19 cellular contexts compared by ENCODE assay signal in the genomic region with DNA sequence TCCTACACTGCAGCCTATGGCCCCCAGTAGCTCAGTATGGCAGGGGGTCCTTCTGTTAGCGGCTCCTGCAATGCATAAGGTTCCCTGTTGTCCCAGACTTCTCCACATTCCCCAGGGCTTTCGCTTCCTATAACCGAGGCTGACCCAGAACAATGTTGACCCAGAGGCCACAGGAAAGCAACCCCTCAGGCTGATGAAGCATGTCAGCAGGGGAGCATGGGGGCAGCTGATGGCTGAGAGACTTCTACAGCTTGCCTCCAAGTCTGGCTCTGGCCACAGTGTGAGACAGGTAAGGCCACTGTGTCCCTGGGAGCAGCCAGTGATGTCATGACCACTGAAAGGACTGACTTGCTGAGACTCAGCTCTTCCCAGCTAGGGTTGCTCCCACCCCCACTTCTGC. TPM values are rescaled to one million over a fixed set of nuclear protein-coding genes. Genes with fewer than 3 reads are reported as not detected.
DNase-seq lines count a peak whose midpoint lies in the region; ATAC-seq, FAIRE-seq and TF ChIP-seq lines count a peak whose summit lies in the region.
"Had no signal": no experiment of that assay in that cellular context is flagged by ENCODE, and none has a peak within 500 bp of the region (broad histone marks: within the 10 kb centered on the region; RNA-seq: fewer than 3 reads in every experiment).

No MANE protein-coding gene starts in this region.

- no peak for DNase-seq in right lobe of liver
- DNase-seq in HepG2 (ENCODE audit: low spot score) = no peak
- DNase-seq in GM12878 (ENCODE audit: low read depth, low spot score) = no peak
- peak; percentile 60 for DNase-seq in islet precursor cell
- no peak for DNase-seq in upper lobe of right lung
- DNase-seq: 8988T; AML-193; Caco-2; CD8-positive, alpha-beta memory T cell; DND-41; GF-D8 had no signal

- BruUV-seq in HepG2 (replicated peaks; lab: Mats Ljungman, UMichigan) (no TSS peak), GM12878 (replicated peaks; lab: Mats Ljungman, UMichigan) (no TSS peak)

- no peak for FAIRE-seq in HepG2 (lab: Jason Lieb, UNC)
- FAIRE-seq in GM12878 (lab: Jason Lieb, UNC) = no peak
- FAIRE-seq: GM18507, H54, HTR-8/SVneo had no signal

- POLR2A ChIA-PET in HepG2 (lab: Yijun Ruan, JAX) = no interaction called here
- POLR2A ChIA-PET in GM12878 (lab: Charles Lee) = interaction anchor here (2.2 kb wide), 1 partner anchor 10 kb away, joined by 11 read pairs; no protein-coding TSS in a partner anchor

- no peak overlapping the region for H3K27ac ChIP-seq in right lobe of liver
- no peak overlapping the region for H3K27ac ChIP-seq in HepG2 (ENCODE audit: extremely low read length, insufficient read depth, low read length)
- H3K27ac ChIP-seq in GM12878 (ENCODE audit: control insufficient read depth, insufficient read depth) = no peak overlapping the region
- H3K27ac ChIP-seq in upper lobe of right lung = no peak overlapping the region
- H3K27ac ChIP-seq: BLaER1 had no signal

- no peaks in the 10 kb centered on the region for H3K9me3 ChIP-seq in right lobe of liver
- no peaks in the 10 kb centered on the region for H3K9me3 ChIP-seq in HepG2 (ENCODE audit: low read length)
- H3K9me3 ChIP-seq in GM12878 (replicated peaks; ENCODE audit: control insufficient read depth, insufficient read depth, low read length) = no peaks in the 10 kb centered on the region
- no peaks in the 10 kb centered on the region for H3K9me3 ChIP-seq in upper lobe of right lung
- H3K9me3 ChIP-seq: BLaER1, Caco-2 had no signal

- in situ Hi-C loops in HepG2 (cut with HindIII; ENCODE audit: extremely low pct_ligation_motif_present, low pct_unique_long_range_greater_than_20kb) (no loop called here), GM12878 (cut with MboI) (loop anchor here (25.0 kb wide), 1 partner anchor 1814 kb away; a partner anchor contains a TSS)

- H3K79me2 ChIP-seq in HepG2 (ENCODE audit: insufficient read depth, low read length) (no peaks in the 10 kb centered on the region), GM12878 (ENCODE audit: control insufficient read depth, insufficient read depth, low read length) (no peaks in the 10 kb centered on the region)

- TF ChIP-seq RAD21 in HepG2 (CRISPR knock-in tag; IDR thresholded peaks at IDR 0.05) (no peak), GM12878 (IDR thresholded peaks at IDR 0.05; ENCODE audit: insufficient read depth, low read depth, low read length) (no peak)

- no peak for TF ChIP-seq EP300 in HepG2 (IDR thresholded peaks at IDR 0.05; ENCODE audit: low read depth in 2 of 2, low read length in 2 of 2)
- no peak for TF ChIP-seq EP300 in HepG2 (CRISPR knock-in tag; IDR thresholded peaks at IDR 0.05; ENCODE audit: borderline replicate concordance)
- TF ChIP-seq EP300 in GM12878 (IDR thresholded peaks at IDR 0.05; ENCODE audit: borderline replicate concordance in 1 of 2, control insufficient read depth in 1 of 2, low read depth in 2 of 2, low read length in 2 of 2) = no peak

- intact Hi-C loops in right lobe of liver (cut with DNase I) = no loop called here
- intact Hi-C loops in HepG2 (cut with micrococcal nuclease; ENCODE audit: unreplicated experiment) = no loop called here
- intact Hi-C loops in GM12878 (cut with micrococcal nuclease; ENCODE audit: unreplicated experiment) = no loop called here
- intact Hi-C loops in upper lobe of right lung (cut with DNase I) = no loop called here

- no peaks in the 10 kb centered on the region for H3K27me3 ChIP-seq in right lobe of liver
- H3K27me3 ChIP-seq in HepG2 (ENCODE audit: control insufficient read depth in 1 of 2, insufficient read depth in 2 of 2, low read length in 2 of 2) = no peaks in the 10 kb centered on the region; a peak in 1 of 5 replicates
- H3K27me3 ChIP-seq in GM12878 (replicated peaks in 1 of 2; ENCODE audit: control insufficient read depth in 2 of 2, insufficient read depth in 2 of 2, low read length in 1 of 2) = no peaks in the 10 kb centered on the region
- no peaks in the 10 kb centered on the region for H3K27me3 ChIP-seq in upper lobe of right lung
- H3K27me3 ChIP-seq: BLaER1 had no signal

- H3K9ac ChIP-seq in HepG2 (ENCODE audit: insufficient read depth, low read depth, low read length) (no peak overlapping the region), GM12878 (ENCODE audit: control insufficient read depth, insufficient read depth, low read length) (no peak overlapping the region)
- H3K9ac ChIP-seq: BLaER1 had no signal

- H3K36me3 ChIP-seq in right lobe of liver (no peaks in the 10 kb centered on the region), HepG2 (replicated peaks in 1 of 2; ENCODE audit: control insufficient read depth in 1 of 2, insufficient read depth in 2 of 2, low read length in 2 of 2) (no peaks in the 10 kb centered on the region), GM12878 (ENCODE audit: control insufficient read depth in 2 of 2, insufficient read depth in 2 of 2, low read length in 1 of 2) (no peaks in the 10 kb centered on the region; a peak in 1 of 4 replicates), upper lobe of right lung (no peaks in the 10 kb centered on the region)
- H3K36me3 ChIP-seq: BLaER1 had no signal

- SMC1A ChIA-PET in GM12878 (lab: Charles Lee; ENCODE audit: uncharacterized antibody, unreplicated experiment) = interaction anchor here (0.8 to 2.9 kb wide), 6 partner anchors 11 to 156 kb away, joined by 3 to 18 read pairs (median 4); a partner anchor contains a TSS

- CTCF ChIA-PET in HepG2 (lab: Yijun Ruan, JAX; ENCODE audit: low intra/inter-chr PET ratio, low total read pairs) (no interaction called here), GM12878 (lab: Yijun Ruan, JAX) (interaction anchor here (0.8 to 1.2 kb wide), 5 partner anchors 9 to 28 kb away, joined by 3 read pairs; a partner anchor contains a TSS)

- H4K20me1 ChIP-seq in HepG2 (ENCODE audit: insufficient read depth, low read length) (no peaks in the 10 kb centered on the region), GM12878 (ENCODE audit: control insufficient read depth, insufficient read depth) (no peaks in the 10 kb centered on the region)
- H4K20me1 ChIP-seq: BLaER1 had no signal

- ATAC-seq in right lobe of liver (peak in 3 of 4 donors; percentile 7 to 44 (median 13)), HepG2 (no peak), GM12878 (peak; percentile 36; the same call in 1 of the 3 replicates), upper lobe of right lung (peak; percentile 36), GM18520 (IDR thresholded peaks at IDR 0.05; ENCODE audit: unreplicated experiment) (no peak), GM21619 (IDR thresholded peaks at IDR 0.05; ENCODE audit: unreplicated experiment) (no peak), HG03159 (IDR thresholded peaks at IDR 0.05; ENCODE audit: unreplicated experiment) (no peak)
- ATAC-seq: HCT116 had no signal

- H3K4me3 ChIP-seq in right lobe of liver (no peak overlapping the region), HepG2 (replicated peaks in 1 of 3; ENCODE audit: insufficient read depth in 1 of 3, low read depth in 2 of 3, low read length in 3 of 3) (no peak overlapping the region), GM12878 (no peak overlapping the region), upper lobe of right lung (no peak overlapping the region)
- H3K4me3 ChIP-seq: BLaER1 had no signal

- 67% methylated on average over 2 of the region's 3 CpGs for WGBS in right lobe of liver (ENCODE audit: insufficient coverage, low coverage, low lambda C conversion rate, missing lambda C conversion rate)
- WGBS in HepG2 (ENCODE audit: low lambda C conversion rate) = 79% methylated on average over 2 of the region's 3 CpGs
- 90% methylated on average over 3 of the region's 3 CpGs for WGBS in GM12878 (ENCODE audit: insufficient coverage, insufficient replicate concordance, low lambda C conversion rate, missing lambda C conversion rate)

- TF ChIP-seq CTCF in right lobe of liver (IDR thresholded peaks at IDR 0.05) (no peak), HepG2 (CRISPR knock-in tag; IDR thresholded peaks at IDR 0.05) (no peak), GM12878 (IDR thresholded peaks at IDR 0.05 in 2 of 3, conservative IDR thresholded peaks at IDR 0.05 in 1 of 3; ENCODE audit: control insufficient read depth in 2 of 3, extremely low read depth in 1 of 3, insufficient read depth in 1 of 3, low read depth in 3 of 3, low read length in 3 of 3) (no peak), upper lobe of right lung (IDR thresholded peaks at IDR 0.05) (no peak)

- H3K4me1 ChIP-seq in right lobe of liver (no peaks in the 10 kb centered on the region), HepG2 (ENCODE audit: insufficient read depth, low read length) (no peaks in the 10 kb centered on the region), GM12878 (ENCODE audit: control insufficient read depth, insufficient read depth, low read length) (peaks cover 20% of the 10 kb centered on the region; the same call in 1 of the 2 replicates), upper lobe of right lung (peaks cover 4% of the 10 kb centered on the region)
- H3K4me1 ChIP-seq: Caco-2 had no signal

- H2AFZ ChIP-seq in HepG2 (ENCODE audit: low read length) (no peak overlapping the region), GM12878 (ENCODE audit: control insufficient read depth, low read depth, low read length) (no peak overlapping the region)

- no peak for TF ChIP-seq POLR2A in right lobe of liver (IDR thresholded peaks at IDR 0.05)
- no peak for TF ChIP-seq POLR2A in HepG2 (IDR thresholded peaks at IDR 0.05; ENCODE audit: insufficient read depth in 1 of 2, low read depth in 2 of 2, low read length in 2 of 2)
- no peak for TF ChIP-seq POLR2A in GM12878 (IDR thresholded peaks at IDR 0.05; ENCODE audit: low read depth, low read length)

- H3K4me2 ChIP-seq in HepG2 (ENCODE audit: low read depth, low read length) (no peak overlapping the region), GM12878 (ENCODE audit: control insufficient read depth, insufficient read depth) (no peak overlapping the region)
- H3K4me2 ChIP-seq: BLaER1 had no signal

- RAD21 ChIA-PET in GM12878 (lab: Charles Lee; ENCODE audit: unreplicated experiment) = interaction anchor here (1.0 to 1.7 kb wide), 4 partner anchors 9 to 31 kb away, joined by 3 to 10 read pairs (median 4); no protein-coding TSS in a partner anchor

RNA-seq across cellular contexts. Expression of a gene that starts 12.5 kb away (rescaled TPM):
- total RNA-seq in right lobe of liver (10 to 100 TPM; 25.5 to 69.3 (median 46.6) TPM), HepG2 (2016; rRNA removed; fragmentation: Illumina TruSeq; extraction: Trizol) (15.0 and 15.8 TPM in 2 replicates), GM12878 (2014; rRNA removed) (41.2 and 44.3 TPM in 2 replicates), GM12878 (2014; rRNA removed; fragmentation: Illumina TruSeq; extraction: Trizol) (48.6 and 54.1 TPM in 2 replicates), GM12878 (2021) (45.2 and 52.5 TPM in 2 replicates), upper lobe of right lung (26.8 TPM)
- 10.1 and 10.8 TPM in 2 replicates for total RNA-seq in HepG2 (2016; cell fraction: cytosol; rRNA removed; fragmentation: Illumina TruSeq; extraction: Trizol; ENCODE audit: low read depth)
- 15.1 and 19.3 TPM in 2 replicates for total RNA-seq in HepG2 (2016; cell fraction: insoluble cytoplasmic fraction; rRNA removed; fragmentation: Illumina TruSeq; extraction: Trizol)
- 9.3 and 12.0 TPM in 2 replicates for total RNA-seq in HepG2 (2016; cell fraction: membrane; rRNA removed; fragmentation: Illumina TruSeq; extraction: Trizol)
- 22.7 and 24.0 TPM in 2 replicates for total RNA-seq in HepG2 (2016; cell fraction: nucleus; rRNA removed; fragmentation: Illumina TruSeq; extraction: Trizol)
- polyA plus RNA-seq in HepG2 (2011; rRNA removed) (41.6 and 52.5 TPM in 2 replicates), GM12878 (2011; rRNA removed) (48.1 and 49.6 TPM in 2 replicates), GM12878 (2014; fragmentation: Illumina TruSeq; extraction: Trizol) (56.3 and 69.7 TPM in 2 replicates), GM12878 (2014; fragmentation: Nextera tagmentation; extraction: Ambion mirVana) (10 to 100 TPM; 17.3 to 22.3 TPM), GM12878 (2014; rRNA removed) (30.7 and 37.3 TPM in 2 replicates), GM12878 (2016; fragmentation: Nextera tagmentation; extraction: Ambion mirVana) (10 to 100 TPM; 28.1 to 35.7 TPM)
- polyA plus RNA-seq in HepG2 (2011; cell fraction: cytosol; rRNA removed) = 21.9 and 27.8 TPM in 2 replicates
- 94.0 and 96.1 TPM in 2 replicates for polyA plus RNA-seq in HepG2 (2011; cell fraction: nucleus; rRNA removed)
- polyA plus RNA-seq in HepG2 (2012) = 27.5 and 36.7 TPM in 2 replicates
- polyA plus RNA-seq in HepG2 (2016; cell fraction: cytosol; fragmentation: Illumina TruSeq; extraction: Trizol; ENCODE audit: low read depth) = 2.4 and 2.9 TPM in 2 replicates
- polyA plus RNA-seq in HepG2 (2016; cell fraction: insoluble cytoplasmic fraction; fragmentation: Illumina TruSeq; extraction: Trizol; ENCODE audit: low read depth) = 9.9 and 13.6 TPM in 2 replicates
- polyA plus RNA-seq in HepG2 (2016; cell fraction: membrane; fragmentation: Illumina TruSeq; extraction: Trizol; ENCODE audit: low read depth) = 4.7 and 5.9 TPM in 2 replicates
- polyA plus RNA-seq in HepG2 (2016; cell fraction: nucleus; fragmentation: Illumina TruSeq; extraction: Trizol; ENCODE audit: insufficient read depth, low read depth) = 17.2 and 18.8 TPM in 2 replicates
- 32.4 and 88.1 TPM in 2 replicates for polyA minus RNA-seq in HepG2 (2011; rRNA and poly(A)+ RNA removed; ENCODE audit: low replicate concordance)
- 34.5 and 36.9 TPM in 2 replicates for polyA minus RNA-seq in HepG2 (2011; cell fraction: cytosol; rRNA and poly(A)+ RNA removed)
- polyA minus RNA-seq in HepG2 (2011; cell fraction: nucleus; rRNA and poly(A)+ RNA removed) = 174 and 179 TPM in 2 replicates
- total RNA-seq in GM12878 (2013; cell fraction: nucleolus; rRNA removed) = 230 and 231 TPM in 2 replicates
- polyA plus RNA-seq in GM12878 (2011; ENCODE audit: low read depth) = 26.0 TPM
- polyA plus RNA-seq in GM12878 (2011; cell fraction: cytosol; rRNA removed) = 40.3 and 54.5 TPM in 2 replicates
- 107 and 148 TPM in 2 replicates for polyA plus RNA-seq in GM12878 (2011; cell fraction: nucleus; rRNA removed)
- 37.0 and 41.9 TPM in 2 replicates for polyA plus RNA-seq in GM12878 (2012)
- polyA minus RNA-seq in GM12878 (2011; rRNA and poly(A)+ RNA removed) = 91.7 and 108 TPM in 2 replicates
- 24.9 and 39.3 TPM in 2 replicates for polyA minus RNA-seq in GM12878 (2011; cell fraction: cytosol; rRNA and poly(A)+ RNA removed)
- 61.4 and 92.7 TPM in 2 replicates for polyA minus RNA-seq in GM12878 (2011; cell fraction: nucleus; rRNA and poly(A)+ RNA removed)

RNA-seq across cellular contexts. Expression of a gene that starts 15.9 kb away (rescaled TPM):
- 1 to 10 TPM; 2.2 to 5.5 (median 3.0) TPM for total RNA-seq in right lobe of liver
- total RNA-seq in HepG2 (2016; rRNA removed; fragmentation: Illumina TruSeq; extraction: Trizol) = 0.69 and 0.89 TPM in 2 replicates
- total RNA-seq in HepG2 (2016; cell fraction: cytosol; rRNA removed; fragmentation: Illumina TruSeq; extraction: Trizol; ENCODE audit: low read depth) = 0.35 and 0.40 TPM in 2 replicates
- 0.82 and 0.86 TPM in 2 replicates for total RNA-seq in HepG2 (2016; cell fraction: insoluble cytoplasmic fraction; rRNA removed; fragmentation: Illumina TruSeq; extraction: Trizol)
- 0.34 and 0.40 TPM in 2 replicates for total RNA-seq in HepG2 (2016; cell fraction: membrane; rRNA removed; fragmentation: Illumina TruSeq; extraction: Trizol)
- total RNA-seq in HepG2 (2016; cell fraction: nucleus; rRNA removed; fragmentation: Illumina TruSeq; extraction: Trizol) = 1.2 and 1.8 TPM in 2 replicates
- 0.71 and 0.90 TPM in 2 replicates for polyA plus RNA-seq in HepG2 (2011; rRNA removed)
- polyA plus RNA-seq in HepG2 (2011; cell fraction: cytosol; rRNA removed) = 0.81 and 0.97 TPM in 2 replicates
- 0.11 and 0.23 TPM in 2 replicates for polyA plus RNA-seq in HepG2 (2011; cell fraction: nucleus; rRNA removed)
- 0.67 and 2.1 TPM in 2 replicates for polyA plus RNA-seq in HepG2 (2012)
- 0.12 and 0.19 TPM in 2 replicates for polyA plus RNA-seq in HepG2 (2016; cell fraction: cytosol; fragmentation: Illumina TruSeq; extraction: Trizol; ENCODE audit: low read depth)
- polyA plus RNA-seq in HepG2 (2016; cell fraction: insoluble cytoplasmic fraction; fragmentation: Illumina TruSeq; extraction: Trizol; ENCODE audit: low read depth) = 1.1 and 1.3 TPM in 2 replicates
- polyA plus RNA-seq in HepG2 (2016; cell fraction: membrane; fragmentation: Illumina TruSeq; extraction: Trizol; ENCODE audit: low read depth) = 0.26 and 0.30 TPM in 2 replicates
- 1.5 and 2.6 TPM in 2 replicates for polyA plus RNA-seq in HepG2 (2016; cell fraction: nucleus; fragmentation: Illumina TruSeq; extraction: Trizol; ENCODE audit: insufficient read depth, low read depth)
- polyA minus RNA-seq in HepG2 (2011; rRNA and poly(A)+ RNA removed; ENCODE audit: low replicate concordance) = 1.1 and 4.7 TPM in 2 replicates
- polyA minus RNA-seq in HepG2 (2011; cell fraction: cytosol; rRNA and poly(A)+ RNA removed) = 0.30 and 0.88 TPM in 2 replicates
- polyA minus RNA-seq in HepG2 (2011; cell fraction: nucleus; rRNA and poly(A)+ RNA removed) = 0.64 and 0.75 TPM in 2 replicates
- not detected in 2 replicates for total RNA-seq in GM12878 (2013; cell fraction: nucleolus; rRNA removed)
- not detected in 2 replicates for total RNA-seq in GM12878 (2014; rRNA removed)
- total RNA-seq in GM12878 (2014; rRNA removed; fragmentation: Illumina TruSeq; extraction: Trizol) = not detected in 2 replicates
- not detected in 2 replicates for total RNA-seq in GM12878 (2021)
- 0.37 TPM for polyA plus RNA-seq in GM12878 (2011; ENCODE audit: low read depth)
- polyA plus RNA-seq in GM12878 (2011; rRNA removed) = not detected in 2 replicates
- polyA plus RNA-seq in GM12878 (2011; cell fraction: cytosol; rRNA removed) = not detected in 2 replicates
- polyA plus RNA-seq in GM12878 (2011; cell fraction: nucleus; rRNA removed) = not detected in 2 replicates
- 0.09 and 0.15 TPM in 2 replicates for polyA plus RNA-seq in GM12878 (2012)
- polyA plus RNA-seq in GM12878 (2014; fragmentation: Illumina TruSeq; extraction: Trizol) = not detected in 2 replicates
- under 1 TPM; 0.04 to 0.06 TPM for polyA plus RNA-seq in GM12878 (2014; fragmentation: Nextera tagmentation; extraction: Ambion mirVana)
- not detected in 2 replicates for polyA plus RNA-seq in GM12878 (2014; rRNA removed)
- polyA plus RNA-seq in GM12878 (2016; fragmentation: Nextera tagmentation; extraction: Ambion mirVana) = under 1 TPM; 0.35 to 0.71 TPM
- not detected in 2 replicates for polyA minus RNA-seq in GM12878 (2011; rRNA and poly(A)+ RNA removed)
- not detected in 2 replicates for polyA minus RNA-seq in GM12878 (2011; cell fraction: cytosol; rRNA and poly(A)+ RNA removed)
- not detected in 2 replicates for polyA minus RNA-seq in GM12878 (2011; cell fraction: nucleus; rRNA and poly(A)+ RNA removed)
- total RNA-seq in upper lobe of right lung = 30.6 TPM
- total RNA-seq: CD8-positive, alpha-beta memory T cell had no signal
- polyA plus RNA-seq: CD8-positive, alpha-beta memory T cell had no signal

Comparison
In these comparisons a context has a peak if more than half of its experiments do, and no peak if none do; other contexts are left out.
1. ATAC-seq: peak in right lobe of liver (3 of 4), GM12878 (single experiment) and upper lobe of right lung (single experiment); none in HepG2 (single experiment), GM18520 (single experiment), GM21619 (single experiment) and HG03159 (single experiment).